1 cellular context compared by ENCODE assay signal in the genomic region with DNA sequence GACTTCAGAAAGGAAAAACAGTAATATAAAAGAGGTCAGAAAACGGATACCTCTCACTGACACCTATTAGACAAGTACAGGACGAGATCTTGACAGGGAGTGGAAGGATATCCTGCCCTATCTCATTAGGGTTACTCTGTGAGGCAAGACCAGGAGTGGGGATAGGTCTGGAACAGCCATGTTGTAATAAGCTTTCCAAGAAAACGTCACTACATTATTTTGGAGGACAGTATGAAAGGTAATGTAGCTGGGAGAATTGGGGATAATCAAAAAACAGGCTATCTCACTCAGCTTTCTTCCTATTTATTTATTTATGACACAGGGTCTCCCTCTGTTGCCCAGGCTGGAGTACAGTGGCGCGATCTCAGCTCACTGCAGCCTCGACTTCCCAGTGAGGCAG.
A peak's percentile ranks its signal among the peaks of the same experiment; 100 is the strongest.
TF ChIP-seq lines count a peak whose summit lies in the region.

No MANE protein-coding gene starts in this region.

TF ChIP-seq in K562, 482 proteins besides CTCF, POLR2A, EP300 and RAD21 (continued from another document):
- 0 out of 2 replicates have a peak, but pooled peaks have one; percentile 46 for TF ChIP-seq NFRKB (IDR thresholded peaks at IDR 0.05; ENCODE audit: low read depth)
- TF ChIP-seq CEBPB (tag; IDR thresholded peaks at IDR 0.05), result peak; percentile 49; the same call in 1 of the 2 replicates
- TF ChIP-seq RCOR1 (IDR thresholded peaks at IDR 0.05; ENCODE audit: borderline replicate concordance in 1 of 2, low read depth in 2 of 2, low read length in 2 of 2), result no peak
- TF ChIP-seq ARID1B (IDR thresholded peaks at IDR 0.05), result no peak
- no peak for TF ChIP-seq ZNF316 (IDR thresholded peaks at IDR 0.05)
- TF ChIP-seq, protein P1, sequence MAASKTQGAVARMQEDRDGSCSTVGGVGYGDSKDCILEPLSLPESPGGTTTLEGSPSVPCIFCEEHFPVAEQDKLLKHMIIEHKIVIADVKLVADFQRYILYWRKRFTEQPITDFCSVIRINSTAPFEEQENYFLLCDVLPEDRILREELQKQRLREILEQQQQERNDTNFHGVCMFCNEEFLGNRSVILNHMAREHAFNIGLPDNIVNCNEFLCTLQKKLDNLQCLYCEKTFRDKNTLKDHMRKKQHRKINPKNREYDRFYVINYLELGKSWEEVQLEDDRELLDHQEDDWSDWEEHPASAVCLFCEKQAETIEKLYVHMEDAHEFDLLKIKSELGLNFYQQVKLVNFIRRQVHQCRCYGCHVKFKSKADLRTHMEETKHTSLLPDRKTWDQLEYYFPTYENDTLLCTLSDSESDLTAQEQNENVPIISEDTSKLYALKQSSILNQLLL (CRISPR knock-in tag; IDR thresholded peaks at IDR 0.05; ENCODE audit: borderline replicate concordance), result no peak
- TF ChIP-seq FOXP1 (CRISPR knock-in tag; IDR thresholded peaks at IDR 0.05), result no peak
- peak; percentile 23; the same call in 1 of the 2 replicates for TF ChIP-seq PTTG1 (tag; IDR thresholded peaks at IDR 0.05; ENCODE audit: low read depth)
- TF ChIP-seq, protein P2, sequence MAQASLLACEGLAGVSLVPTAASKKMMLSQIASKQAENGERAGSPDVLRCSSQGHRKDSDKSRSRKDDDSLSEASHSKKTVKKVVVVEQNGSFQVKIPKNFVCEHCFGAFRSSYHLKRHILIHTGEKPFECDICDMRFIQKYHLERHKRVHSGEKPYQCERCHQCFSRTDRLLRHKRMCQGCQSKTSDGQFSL (CRISPR knock-in tag; IDR thresholded peaks at IDR 0.05), result no peak
- TF ChIP-seq, protein P2 (tag; IDR thresholded peaks at IDR 0.05), result no peak
- TF ChIP-seq TGIF2 (CRISPR knock-in tag; IDR thresholded peaks at IDR 0.05), result no peak
- TF ChIP-seq BACH1 (tag; IDR thresholded peaks at IDR 0.05), result no peak
